In the genomic region with DNA sequence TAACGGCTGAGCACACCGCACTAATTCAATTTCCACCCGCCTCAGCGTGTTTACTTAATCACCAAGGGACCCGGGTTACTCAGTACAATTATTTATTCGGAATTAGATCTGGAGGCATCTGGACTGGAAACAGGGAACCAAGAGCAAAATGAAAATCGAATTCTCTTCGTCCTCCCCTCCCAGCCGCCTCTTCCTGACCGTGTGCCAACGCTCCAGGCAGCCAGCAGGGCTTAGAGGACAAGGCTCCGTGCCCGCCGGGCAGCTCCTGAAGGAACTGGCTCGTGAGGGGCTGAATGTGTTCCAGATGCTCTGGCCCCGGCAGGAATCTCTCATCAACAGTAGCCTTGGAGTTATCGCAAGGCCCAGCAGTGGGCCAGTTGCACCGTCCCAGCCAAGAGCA, we compare ENCODE assay signal across 10 cellular contexts. TPM values are rescaled to one million over a fixed set of nuclear protein-coding genes. Genes with fewer than 3 reads are reported as not detected.
DNase-seq lines count a peak whose midpoint lies in the region; TF ChIP-seq lines count a peak whose summit lies in the region.
"Had no signal": no experiment of that assay in that cellular context is flagged by ENCODE, and none has a peak within 500 bp of the region (broad histone marks: within the 10 kb centered on the region; RNA-seq: fewer than 3 reads in every experiment).

No MANE protein-coding gene starts in this region.

- H3K27me3 ChIP-seq in SK-N-SH (ENCODE audit: insufficient read depth) = peaks cover 6% of the 10 kb centered on the region; the same call in 1 of the 2 replicates

- peak in 1 of 2 experiments; percentile 69; a peak in 1 of 4 replicates for TF ChIP-seq EP300 in SK-N-SH (IDR thresholded peaks at IDR 0.05; ENCODE audit: borderline replicate concordance in 1 of 2, low read depth in 1 of 2, low read length in 1 of 2)

- H3K4me3 ChIP-seq in SK-N-SH (ENCODE audit: low read depth in 2 of 2, low read length in 1 of 2) = peak overlapping the region; percentile 41 to 60

- H3K9me2 ChIP-seq in SK-N-SH = no peaks in the 10 kb centered on the region

- POLR2A ChIA-PET in SK-N-SH (lab: Yijun Ruan, JAX) = no interaction called here

- TF ChIP-seq RAD21 in SK-N-SH (IDR thresholded peaks at IDR 0.05; ENCODE audit: low read length) = no peak

- WGBS in SK-N-SH (ENCODE audit: low lambda C conversion rate) = 9% methylated on average over 14 of the region's 18 CpGs

- peak overlapping the region in 1 of 2 experiments; percentile 51; a peak in 2 of 4 replicates for H3K27ac ChIP-seq in SK-N-SH (ENCODE audit: low read depth in 2 of 2, low read length in 1 of 2)
- H3K27ac ChIP-seq: skin epidermis had no signal

- DNase-seq in NCI-H748 (lab: John Stamatoyannopoulos, UW; ENCODE audit: unreplicated experiment) = peak; percentile 63
- no peak for DNase-seq in NCI-H748 treated with DMSO at 0.1 percent for 48 hours (lab: John Stamatoyannopoulos, UW)
- DNase-seq in SK-N-SH = peak; percentile 74
- peak; percentile 57 for DNase-seq in left kidney (ENCODE audit: low read depth, low spot score)
- DNase-seq in ureter (ENCODE audit: low spot score) = peak; percentile 48
- no peak for DNase-seq in KG1 (lab: John Stamatoyannopoulos, UW)
- no peak for DNase-seq in SIG-M5 (lab: John Stamatoyannopoulos, UW)
- no peak for DNase-seq in mesenteric fat pad (ENCODE audit: low spot score)
- DNase-seq: stimulated activated naive CD8-positive, alpha-beta T cell treated with anti-CD3 and anti-CD28 coated beads, Interleukin-15, amount 100 ng/mL, for 72 hours had no signal

- no peaks in the 10 kb centered on the region for H3K79me2 ChIP-seq in SK-N-SH (ENCODE audit: insufficient read depth)

- H3K36me3 ChIP-seq in SK-N-SH (replicated peaks in 1 of 2; ENCODE audit: control insufficient read depth in 1 of 2, insufficient read depth in 2 of 2, low read length in 1 of 2) = no peaks in the 10 kb centered on the region

- H3K9me3 ChIP-seq in SK-N-SH = no peaks in the 10 kb centered on the region

- no peak overlapping the region for H3K9ac ChIP-seq in SK-N-SH

- TF ChIP-seq CTCF in SK-N-SH (IDR thresholded peaks at IDR 0.05) = no peak

- H4K20me1 ChIP-seq in SK-N-SH (ENCODE audit: insufficient read depth) = no peaks in the 10 kb centered on the region

- H3K4me1 ChIP-seq in SK-N-SH (ENCODE audit: control insufficient read depth in 1 of 2, insufficient read depth in 2 of 2, low read depth in 1 of 2, low read length in 1 of 2) = peaks cover 7 to 20% of the 10 kb centered on the region in 2 experiments; a peak in 3 of 4 replicates

- H3F3A ChIP-seq in SK-N-SH (replicated peaks; ENCODE audit: insufficient read depth) = no peaks in the 10 kb centered on the region

- H2AFZ ChIP-seq in SK-N-SH (ENCODE audit: low read depth) = peak overlapping the region; percentile 78

- H3K4me2 ChIP-seq in SK-N-SH = peak overlapping the region; percentile 77

- CTCF ChIA-PET in SK-N-SH (lab: Yijun Ruan, JAX) = interaction anchor here (2.2 kb wide), 1 partner anchor 106 kb away, joined by 7 read pairs; no protein-coding TSS in a partner anchor

TF ChIP-seq in SK-N-SH, 30 proteins besides CTCF, POLR2A, EP300 and RAD21:
- TF ChIP-seq CHD2 (IDR thresholded peaks at IDR 0.05; ENCODE audit: low read length, partially characterized antibody) = peak; percentile 69
- peak; percentile 50; the same call in 1 of the 2 replicates for TF ChIP-seq GATA2 (CRISPR knock-in tag; IDR thresholded peaks at IDR 0.05)
- peak; percentile 88; the same call in 1 of the 2 replicates for TF ChIP-seq FOXJ3 (CRISPR knock-in tag; IDR thresholded peaks at IDR 0.05)
- no peak for TF ChIP-seq FOSL2 (IDR thresholded peaks at IDR 0.05; ENCODE audit: borderline replicate concordance, low read depth)
- TF ChIP-seq RCOR1 (IDR thresholded peaks at IDR 0.05; ENCODE audit: low read length) = peak; percentile 87
- 0 out of 2 replicates have a peak, but pooled peaks have one; percentile 4 for TF ChIP-seq TCF12 (IDR thresholded peaks at IDR 0.05)

RNA-seq across cellular contexts. Expression of gene CTNNBL1, which starts 23.4 kb away (rescaled TPM):
- 29.5 and 34.4 TPM in 2 replicates for polyA plus RNA-seq in SK-N-SH (2012; rRNA removed)
- polyA plus RNA-seq in SK-N-SH (2012; cell fraction: cytosol; rRNA removed) = 32.3 and 35.1 TPM in 2 replicates
- 24.0 and 27.6 TPM in 2 replicates for polyA plus RNA-seq in SK-N-SH (2012; cell fraction: nucleus; rRNA removed)
- total RNA-seq in ureter (52.9 TPM), mesenteric fat pad (51.8 TPM)

Comparison
In these comparisons a context has a peak if more than half of its experiments do, and no peak if none do; other contexts are left out.
1. DNase-seq: peak in NCI-H748 (single experiment), SK-N-SH (single experiment), left kidney (single experiment) and ureter (single experiment); none in NCI-H748 treated with DMSO at 0.1 percent for 48 hours (single experiment), KG1 (single experiment), SIG-M5 (single experiment) and mesenteric fat pad (single experiment).